Comparison of ENCODE assay signal across 1 cellular context in genomic region chr16:86354641-86355040, GRCh38.
TF ChIP-seq lines count a peak whose summit lies in the region.

No MANE protein-coding gene starts in this region.

TF ChIP-seq in H1, 55 proteins besides CTCF, POLR2A, EP300 and RAD21:
- TF ChIP-seq SRF (IDR thresholded peaks at IDR 0.05; ENCODE audit: low read depth, low read length) (no peak), SP1 (IDR thresholded peaks at IDR 0.05; ENCODE audit: low read depth, low read length) (no peak), PHF8 (conservative IDR thresholded peaks at IDR 0.05; ENCODE audit: low read depth, low read length) (no peak), CBX8 (IDR thresholded peaks at IDR 0.05; ENCODE audit: borderline replicate concordance, low read depth, low read length) (no peak), SP2 (IDR thresholded peaks at IDR 0.05; ENCODE audit: low read length) (no peak)
